In genomic region chr17:45234641-45235040, GRCh38 we compare ENCODE assay signal across 2 cellular contexts.
TF ChIP-seq lines count a peak whose summit lies in the region.

No MANE protein-coding gene starts in this region.

TF ChIP-seq in A549, 52 proteins besides CTCF, POLR2A, EP300 and RAD21 (continued from another document):
- peak; percentile 26; the same call in 1 of the 3 replicates for TF ChIP-seq SMC3 (IDR thresholded peaks at IDR 0.05)
- TF ChIP-seq ZC3H11A (IDR thresholded peaks at IDR 0.05): no peak

TF ChIP-seq in K562, 482 proteins besides CTCF, POLR2A, EP300 and RAD21 (continued from another document):
- TF ChIP-seq SMC3 (conservative IDR thresholded peaks at IDR 0.05; ENCODE audit: insufficient read depth, low read depth, low read length) (0 out of 2 replicates have a peak, but pooled peaks have one; percentile 20), ZBTB17 (CRISPR knock-in tag; IDR thresholded peaks at IDR 0.05) (no peak)
TF ChIP-seq in K562: peak in this region for 2.
